ENCODE assay signal across 1 cellular context in genomic region chrX:22090181-22090580, GRCh38.
TF ChIP-seq lines count a peak whose summit lies in the region.

No MANE protein-coding gene starts in this region.

TF ChIP-seq in endothelial cell of umbilical vein, 7 proteins besides CTCF, POLR2A, EP300 and RAD21:
- TF ChIP-seq MAX (IDR thresholded peaks at IDR 0.05; ENCODE audit: insufficient read depth, insufficient read length) (no peak), EZH2 (IDR thresholded peaks at IDR 0.05; ENCODE audit: borderline replicate concordance, low read depth, low read length, severe bottlenecking) (no peak), FOS (IDR thresholded peaks at IDR 0.05; ENCODE audit: borderline replicate concordance, insufficient read depth, low read length) (no peak), MYC (IDR thresholded peaks at IDR 0.05; ENCODE audit: low read depth, low read length) (no peak), GATA2 (IDR thresholded peaks at IDR 0.05; ENCODE audit: insufficient read depth, insufficient read length, low read depth, low read length) (no peak), JUN (IDR thresholded peaks at IDR 0.05; ENCODE audit: borderline replicate concordance, insufficient read depth, insufficient read length, low read depth) (no peak), POLR2AphosphoS5 (IDR thresholded peaks at IDR 0.05; ENCODE audit: insufficient read depth, low read depth, low read length) (no peak)
TF ChIP-seq in endothelial cell of umbilical vein: peak in this region for 0.
